In the genomic region with DNA sequence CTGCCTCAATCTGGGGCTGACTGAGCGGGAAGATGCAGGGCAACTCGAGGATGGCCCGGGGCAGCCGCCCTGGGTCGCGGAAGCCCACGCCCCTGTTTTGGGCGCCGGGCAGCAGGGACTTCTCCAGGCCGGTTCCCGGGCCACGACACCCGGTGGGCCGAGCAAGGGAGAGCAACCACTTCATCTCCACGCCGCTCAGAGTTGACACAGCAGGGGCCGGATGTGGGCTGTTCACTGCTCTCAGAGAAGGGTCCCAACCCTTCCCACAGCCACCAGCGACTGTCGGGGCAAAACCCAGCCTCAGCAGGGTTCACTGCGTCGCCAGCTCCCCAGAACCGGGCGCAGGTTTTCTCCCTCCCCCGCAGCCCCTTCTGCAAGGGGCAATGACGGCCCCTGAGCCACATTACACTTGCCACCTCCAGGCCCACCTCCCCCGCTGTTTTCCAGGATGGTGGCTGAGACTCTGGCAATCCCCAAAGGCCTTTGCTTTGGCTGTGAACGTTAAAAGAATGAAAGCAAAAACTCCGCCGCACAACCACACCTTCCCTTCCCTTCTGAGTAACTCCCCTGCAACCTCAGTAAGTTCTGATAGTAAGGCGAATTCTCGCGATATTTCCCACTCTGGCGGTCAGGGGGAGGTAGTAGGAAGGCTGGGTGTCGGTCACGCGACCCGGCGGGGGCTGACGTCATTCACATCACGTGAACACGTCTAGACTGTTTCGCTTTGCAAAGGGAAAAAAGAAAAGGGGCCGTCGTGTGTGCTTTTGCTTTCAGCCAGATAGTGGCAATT, we compare ENCODE assay signal across 8 cellular contexts. TPM values are rescaled to one million over a fixed set of nuclear protein-coding genes. Genes with fewer than 3 reads are reported as not detected.
DNase-seq lines count a peak whose midpoint lies in the region; ATAC-seq and TF ChIP-seq lines count a peak whose summit lies in the region.

No MANE protein-coding gene starts in this region.

- WGBS in upper lobe of left lung, 2 donors: 0% methylated on average over 18 to 44 of the region's 44 CpGs

- in situ Hi-C loops in GM13976 (cut with MboI; ENCODE audit: low sequenced_read_pairs, unreplicated experiment): loop anchor here (10.0 to 25.0 kb wide), 2 partner anchors 217 to 375 kb away; no protein-coding TSS in a partner anchor

- H3K9me3 Mint-ChIP-seq in T-helper 1 cell treated with Interleukin-12 subunit alpha and Interleukin-12 subunit beta and Interleukin-4 antibody, amounts not matched to agents 30 μg/mL and 1 μg/mL, for 36 hours: no peaks in the 10 kb centered on the region

- H3K4me1 ChIP-seq in upper lobe of left lung: peaks cover 14 to 19% (median 15%) of the 10 kb centered on the region in 4 donors

- peak overlapping the region; percentile 58 to 77 (median 70) for H3K4me3 ChIP-seq in upper lobe of left lung

- no peaks in the 10 kb centered on the region for H3K9me3 ChIP-seq in upper lobe of left lung

- H3K4me3 Mint-ChIP-seq in T-helper 1 cell treated with Interleukin-12 subunit alpha and Interleukin-12 subunit beta and Interleukin-4 antibody, amounts not matched to agents 30 μg/mL and 1 μg/mL, for 36 hours: peak overlapping the region; percentile 97

- peak overlapping the region; percentile 99 for H3K27ac Mint-ChIP-seq in T-helper 1 cell treated with Interleukin-12 subunit alpha and Interleukin-12 subunit beta and Interleukin-4 antibody, amounts not matched to agents 30 μg/mL and 1 μg/mL, for 36 hours

- TF ChIP-seq CTCF in GM13976 (IDR thresholded peaks at IDR 0.05; ENCODE audit: borderline replicate concordance, control extremely low read depth, extremely low read depth, insufficient read depth, missing control alignments): no peak
- TF ChIP-seq CTCF in upper lobe of left lung (IDR thresholded peaks at IDR 0.05): peak in 2 of 6 experiments; percentile 3 to 31

- H3K27me3 Mint-ChIP-seq in T-helper 1 cell treated with Interleukin-12 subunit alpha and Interleukin-12 subunit beta and Interleukin-4 antibody, amounts not matched to agents 30 μg/mL and 1 μg/mL, for 36 hours (ENCODE audit: low read depth): peaks cover 5% of the 10 kb centered on the region

- peak in 1 of 4 donors; percentile 89 for TF ChIP-seq EP300 in upper lobe of left lung (IDR thresholded peaks at IDR 0.05)

- H3K4me1 Mint-ChIP-seq in T-helper 1 cell treated with Interleukin-12 subunit alpha and Interleukin-12 subunit beta and Interleukin-4 antibody, amounts not matched to agents 30 μg/mL and 1 μg/mL, for 36 hours (ENCODE audit: low read depth): peaks cover 36% of the 10 kb centered on the region

- DNase-seq in GM13976 (ENCODE audit: low spot score): peak; percentile 91
- DNase-seq in NCI-H146 treated with DMSO at 0.1 percent for 48 hours (lab: John Stamatoyannopoulos, UW; ENCODE audit: unreplicated experiment): peak; percentile 94
- peak; percentile 68 to 99 (median 95) for DNase-seq in amygdala (lab: John Stamatoyannopoulos, UW)
- peak; percentile 99 for DNase-seq in left cardiac atrium
- DNase-seq in posterior cingulate gyrus: peak; percentile 95 to 100 (median 99)
- DNase-seq in upper lobe of left lung: peak; percentile 99

- peaks cover 22% of the 10 kb centered on the region for H3K36me3 Mint-ChIP-seq in T-helper 1 cell treated with Interleukin-12 subunit alpha and Interleukin-12 subunit beta and Interleukin-4 antibody, amounts not matched to agents 30 μg/mL and 1 μg/mL, for 36 hours (ENCODE audit: low read depth)

- intact Hi-C loops in left cardiac atrium (cut with DNase I) (loop anchor here (5.0 to 10.0 kb wide), 3 partner anchors 217 to 367 kb away; no protein-coding TSS in a partner anchor), posterior cingulate gyrus (cut with DNase I) (loop anchor here (5.0 kb wide), 1 partner anchor 370 kb away; no protein-coding TSS in a partner anchor)

- ATAC-seq in HG02852 (IDR thresholded peaks at IDR 0.05; ENCODE audit: unreplicated experiment) (peak; percentile 61), left cardiac atrium (peak; percentile 86 to 87), upper lobe of left lung (ENCODE audit: low FRiP score in 2 of 2) (peak; percentile 87 to 93)

- TF ChIP-seq POLR2A in upper lobe of left lung (IDR thresholded peaks at IDR 0.05): peak; percentile 70 to 99 (median 92)

- peak overlapping the region; percentile 98 to 100 (median 98) for H3K27ac ChIP-seq in upper lobe of left lung

- no peaks in the 10 kb centered on the region for H3K36me3 ChIP-seq in upper lobe of left lung

- H3K27me3 ChIP-seq in upper lobe of left lung: no peaks in the 10 kb centered on the region

RNA-seq across cellular contexts. Expression of a gene that starts 0.7 kb away (rescaled TPM):
- 100 to 1,000 TPM; 133 to 136 TPM for total RNA-seq in left cardiac atrium
- total RNA-seq in upper lobe of left lung: 10 to 100 TPM; 41.0 to 75.8 (median 51.9) TPM

Comparison
In these comparisons a context has a peak if more than half of its experiments do, and no peak if none do; other contexts are left out.
1. Peak in every context shown above with its lines: DNase-seq, ATAC-seq, H3K4me3 ChIP-seq and H3K27ac ChIP-seq.